In the genomic region with DNA sequence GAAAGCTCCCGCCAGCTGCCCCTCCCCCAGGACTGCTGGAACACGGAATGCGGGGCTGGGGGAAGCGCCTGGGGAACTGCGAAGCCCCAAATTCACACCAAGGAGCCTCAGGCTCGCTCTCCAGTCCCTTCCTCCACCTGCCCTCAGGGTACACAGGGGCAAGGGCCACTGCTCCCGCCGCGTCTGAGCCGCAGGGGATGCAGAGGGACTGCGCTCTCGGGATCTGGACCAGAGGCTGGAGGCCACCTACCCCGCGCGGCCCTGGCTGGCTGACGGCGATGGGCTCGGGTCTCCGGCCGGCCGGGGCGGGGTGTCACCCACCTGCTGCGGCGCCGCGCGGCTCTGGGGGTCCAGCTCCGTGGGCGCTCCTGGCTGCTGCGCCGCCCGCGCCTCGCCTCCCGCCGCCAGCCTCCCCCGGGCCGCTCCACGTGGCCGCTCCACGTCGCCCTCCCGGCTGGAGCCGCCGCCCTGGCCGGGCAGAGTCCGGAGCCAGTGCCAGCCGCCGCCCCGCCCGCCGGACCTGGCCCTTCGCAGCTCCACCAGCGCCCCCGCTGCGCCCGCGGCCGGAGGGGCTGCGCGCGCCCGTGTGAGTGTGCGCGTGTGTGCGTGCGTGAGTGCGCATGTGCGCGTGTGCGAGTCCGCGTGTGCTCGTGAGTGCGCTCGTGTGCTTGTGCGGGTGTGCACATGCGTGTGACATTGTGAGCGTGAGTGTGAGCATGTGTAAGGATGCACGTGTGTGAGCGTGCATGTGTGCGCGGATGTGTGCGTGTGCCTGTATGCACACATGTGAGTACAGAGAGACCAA, we compare ENCODE assay signal across 8 cellular contexts. TPM values are rescaled to one million over a fixed set of nuclear protein-coding genes. Genes with fewer than 3 reads are reported as not detected.
A peak's percentile ranks its signal among the peaks of the same experiment; 100 is the strongest.
DNase-seq lines count a peak whose midpoint lies in the region; ATAC-seq, FAIRE-seq and TF ChIP-seq lines count a peak whose summit lies in the region.

A gene with protein sequence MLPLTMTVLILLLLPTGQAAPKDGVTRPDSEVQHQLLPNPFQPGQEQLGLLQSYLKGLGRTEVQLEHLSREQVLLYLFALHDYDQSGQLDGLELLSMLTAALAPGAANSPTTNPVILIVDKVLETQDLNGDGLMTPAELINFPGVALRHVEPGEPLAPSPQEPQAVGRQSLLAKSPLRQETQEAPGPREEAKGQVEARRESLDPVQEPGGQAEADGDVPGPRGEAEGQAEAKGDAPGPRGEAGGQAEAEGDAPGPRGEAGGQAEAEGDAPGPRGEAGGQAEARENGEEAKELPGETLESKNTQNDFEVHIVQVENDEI (minus strand): TSS at position 604 of the 805 bp plus-strand sequence. CDS start 14,762 bp downstream, outside the sequence.

- H3K36me3 ChIP-seq in A673 (ENCODE audit: insufficient read depth, low read length, poor library complexity, severe bottlenecking) (no peaks in the 10 kb centered on the region), gastroesophageal sphincter (no peaks in the 10 kb centered on the region), rectal smooth muscle tissue (ENCODE audit: control insufficient read depth, insufficient read depth, low read length) (no peaks in the 10 kb centered on the region)

- intact Hi-C loops in A673 (cut with micrococcal nuclease; ENCODE audit: unreplicated experiment): loop anchor here (2.0 kb wide), 1 partner anchor 34 kb away; no protein-coding TSS in a partner anchor

- DNase-seq in A673 (ENCODE audit: low spot score): peak; percentile 37
- DNase-seq in GM12891 (ENCODE audit: insufficient read length, low spot score): peak; percentile 55
- DNase-seq in activated CD4-positive, alpha-beta memory T cell treated with anti-CD3 and anti-CD28 coated beads, Interleukin-2, amount 10 ng/mL, durations not matched to agents 7 days and 5 days: no peak
- no peak for DNase-seq in GM10248 (ENCODE audit: extremely low spot score)

- H3K27me3 Mint-ChIP-seq in activated CD4-positive, alpha-beta memory T cell treated with anti-CD3 and anti-CD28 coated beads, Interleukin-2, amount 10 ng/mL, durations not matched to agents 7 days and 5 days: peaks cover 59% of the 10 kb centered on the region

- peak; percentile 94 for FAIRE-seq in GM12891 (lab: Jason Lieb, UNC)

- 26% methylated on average over 6 of the region's 84 CpGs; no CpG with 5 or more reads in 1 of the 2 donors for WGBS in gastroesophageal sphincter (ENCODE audit: low coverage in 1 of 2), 2 donors

- no peak for TF ChIP-seq EP300 in gastroesophageal sphincter (IDR thresholded peaks at IDR 0.05)

- no TSS peak for BruUV-seq in A673 (replicated peaks; lab: Mats Ljungman, UMichigan)

- ATAC-seq in gastroesophageal sphincter (peak; percentile 35), HG02571 (IDR thresholded peaks at IDR 0.05; ENCODE audit: unreplicated experiment) (no peak), HG02840 (IDR thresholded peaks at IDR 0.05; ENCODE audit: low FRiP score, unreplicated experiment) (no peak)

- H3K9me3 ChIP-seq in A673 (ENCODE audit: low read depth, low read length, poor library complexity, severe bottlenecking) (no peaks in the 10 kb centered on the region), gastroesophageal sphincter (no peaks in the 10 kb centered on the region)

- no peak within 1 kb of the TSS for H3K27ac Mint-ChIP-seq in activated CD4-positive, alpha-beta memory T cell treated with anti-CD3 and anti-CD28 coated beads, Interleukin-2, amount 10 ng/mL, durations not matched to agents 7 days and 5 days

- peaks cover 5% of the 10 kb centered on the region for H3K4me1 ChIP-seq in A673 (ENCODE audit: insufficient read depth, low read length, poor library complexity, severe bottlenecking)
- peaks cover 0 to 24% (median 5%) of the 10 kb centered on the region in 3 donors for H3K4me1 ChIP-seq in gastroesophageal sphincter
- no peaks in the 10 kb centered on the region for H3K4me1 ChIP-seq in rectal smooth muscle tissue (ENCODE audit: control insufficient read depth, insufficient read depth, low read length)

- peak within 1 kb of the TSS; percentile 19 for H3K27ac ChIP-seq in A673 (ENCODE audit: low read depth, low read length, poor library complexity, severe bottlenecking)
- H3K27ac ChIP-seq in gastroesophageal sphincter: no peak within 1 kb of the TSS
- H3K27ac ChIP-seq in rectal smooth muscle tissue (ENCODE audit: low read depth, low read length): no peak within 1 kb of the TSS

- TF ChIP-seq CTCF in A673 (conservative IDR thresholded peaks at IDR 0.05; ENCODE audit: low read depth, low read length) (no peak), gastroesophageal sphincter (IDR thresholded peaks at IDR 0.05) (no peak), GM10248 (IDR thresholded peaks at IDR 0.05; ENCODE audit: control extremely low read depth, extremely low read depth, low read depth, missing control alignments) (no peak)

- H3K4me3 Mint-ChIP-seq in activated CD4-positive, alpha-beta memory T cell treated with anti-CD3 and anti-CD28 coated beads, Interleukin-2, amount 10 ng/mL, durations not matched to agents 7 days and 5 days: peak within 1 kb of the TSS; percentile 59

- H3K9ac ChIP-seq in rectal smooth muscle tissue (ENCODE audit: low read length): no peak within 1 kb of the TSS

- H3K4me1 Mint-ChIP-seq in activated CD4-positive, alpha-beta memory T cell treated with anti-CD3 and anti-CD28 coated beads, Interleukin-2, amount 10 ng/mL, durations not matched to agents 7 days and 5 days: peaks cover 11% of the 10 kb centered on the region

- no peaks in the 10 kb centered on the region for H3K9me3 Mint-ChIP-seq in activated CD4-positive, alpha-beta memory T cell treated with anti-CD3 and anti-CD28 coated beads, Interleukin-2, amount 10 ng/mL, durations not matched to agents 7 days and 5 days

- TF ChIP-seq POLR2A in GM12891 (IDR thresholded peaks at IDR 0.05; ENCODE audit: low read depth, low read length) (no peak), gastroesophageal sphincter (IDR thresholded peaks at IDR 0.05) (no peak)

- POLR2A ChIA-PET in A673 (lab: Charles Lee; ENCODE audit: low non-redundant PET): no interaction called here
- POLR2A ChIA-PET in activated CD4-positive, alpha-beta memory T cell treated with anti-CD3 and anti-CD28 coated beads, Interleukin-2, amount 10 ng/mL, durations not matched to agents 7 days and 5 days (lab: Charles Lee): no interaction called here
- POLR2A ChIA-PET in GM10248 (lab: Yijun Ruan, JAX): no interaction called here

- H3K27me3 ChIP-seq in A673 (replicated peaks; ENCODE audit: insufficient read depth, low read depth, low read length, poor library complexity): peaks cover 11% of the 10 kb centered on the region
- peaks cover 40% of the 10 kb centered on the region for H3K27me3 ChIP-seq in gastroesophageal sphincter
- H3K27me3 ChIP-seq in rectal smooth muscle tissue (ENCODE audit: control insufficient read depth, insufficient read depth, low read length): peaks cover 7% of the 10 kb centered on the region

- H3K36me3 Mint-ChIP-seq in activated CD4-positive, alpha-beta memory T cell treated with anti-CD3 and anti-CD28 coated beads, Interleukin-2, amount 10 ng/mL, durations not matched to agents 7 days and 5 days (ENCODE audit: low read depth): no peaks in the 10 kb centered on the region

- CTCF ChIA-PET in A673 (lab: Charles Lee): interaction anchor here (0.6 kb wide), 1 partner anchor 56 kb away, joined by 3 read pairs; no protein-coding TSS in a partner anchor
- CTCF ChIA-PET in activated CD4-positive, alpha-beta memory T cell treated with anti-CD3 and anti-CD28 coated beads, Interleukin-2, amount 10 ng/mL, durations not matched to agents 7 days and 5 days (lab: Charles Lee): no interaction called here
- CTCF ChIA-PET in GM10248 (lab: Yijun Ruan, JAX): no interaction called here

- H3K4me3 ChIP-seq in A673 (ENCODE audit: low read depth, low read length, poor library complexity, severe bottlenecking) (peak within 1 kb of the TSS; percentile 67), gastroesophageal sphincter (peak within 1 kb of the TSS in 1 of 2 donors; percentile 50), rectal smooth muscle tissue (ENCODE audit: low read length) (peak within 1 kb of the TSS; percentile 63)

TF ChIP-seq in GM12891, 5 proteins besides CTCF, POLR2A, EP300 and RAD21:
- no peak for TF ChIP-seq POU2F2 (IDR thresholded peaks at IDR 0.05; ENCODE audit: low read depth, low read length)
- TF ChIP-seq POLR2AphosphoS5 (IDR thresholded peaks at IDR 0.05; ENCODE audit: low read depth, low read length): no peak
- TF ChIP-seq TAF1 (IDR thresholded peaks at IDR 0.05; ENCODE audit: low read depth, low read length): no peak
- TF ChIP-seq SPI1 (IDR thresholded peaks at IDR 0.05; ENCODE audit: low read depth, low read length): no peak
- TF ChIP-seq PAX5 (IDR thresholded peaks at IDR 0.05; ENCODE audit: insufficient read depth, low read length, severe bottlenecking): no peak
TF ChIP-seq in GM12891: peak in this region for 0.

RNA-seq across cellular contexts. Expression of the gene that starts here (rescaled TPM):
- total RNA-seq in A673 (2021): 8.4 and 9.4 TPM in 2 replicates
- polyA plus RNA-seq in GM12891 (2012; ENCODE audit: low read depth, missing spikeins): 2.8 TPM
- 1 to 10 TPM in 1 of 2 experiments, under 1 TPM in 1; 0.75 to 1.2 TPM for total RNA-seq in activated CD4-positive, alpha-beta memory T cell treated with anti-CD3 and anti-CD28 coated beads, Interleukin-2, amount 10 ng/mL, durations not matched to agents 7 days and 5 days
- 1 to 10 TPM in 1 of 4 donors, not detected in 3; 1.0 TPM for total RNA-seq in gastroesophageal sphincter

Comparison
In these comparisons a context has a peak if more than half of its experiments do, and no peak if none do; other contexts are left out.
1. DNase-seq: peak in A673 (single experiment) and GM12891 (single experiment); none in activated CD4-positive, alpha-beta memory T cell treated with anti-CD3 and anti-CD28 coated beads, Interleukin-2, amount 10 ng/mL, durations not matched to agents 7 days and 5 days (single experiment) and GM10248 (single experiment).